ENCODE assay signal across 25 cellular contexts in genomic region chr12:106601548-106601947, GRCh38. TPM values are rescaled to one million over a fixed set of nuclear protein-coding genes. Genes with fewer than 3 reads are reported as not detected.
A peak's percentile ranks its signal among the peaks of the same experiment; 100 is the strongest.
DNase-seq lines count a peak whose midpoint lies in the region; ATAC-seq, FAIRE-seq and TF ChIP-seq lines count a peak whose summit lies in the region.
"Had no signal": no experiment of that assay in that cellular context is flagged by ENCODE, and none has a peak within 500 bp of the region (broad histone marks: within the 10 kb centered on the region; RNA-seq: fewer than 3 reads in every experiment).

No MANE protein-coding gene starts in this region.

- CTCF ChIA-PET in H1 (lab: Charles Lee; ENCODE audit: partially characterized antibody): interaction anchor here (1.2 kb wide), 1 partner anchor 16 kb away, joined by 3 read pairs; no protein-coding TSS in a partner anchor

- no peak overlapping the region for H3K4ac ChIP-seq in H9 (ENCODE audit: low read depth, low read length)
- H3K4ac ChIP-seq in H1 (replicated peaks; ENCODE audit: insufficient read length, low read depth, low read length): no peak overlapping the region

- H2BK5ac ChIP-seq in H9 (ENCODE audit: insufficient read length, low read length) (no peak overlapping the region), H1 (ENCODE audit: low read depth, low read length) (peak overlapping the region; percentile 21; the same call in 1 of the 2 replicates)

- H2BK20ac ChIP-seq in H9 (ENCODE audit: low read depth, low read length, poor library complexity, severe bottlenecking) (no peak overlapping the region), H1 (ENCODE audit: low read length) (peak overlapping the region; percentile 51; the same call in 1 of the 2 replicates)

- no peaks in the 10 kb centered on the region for H4K20me1 ChIP-seq in H9 (ENCODE audit: control insufficient read depth, insufficient read depth, insufficient read length)
- no peaks in the 10 kb centered on the region for H4K20me1 ChIP-seq in H1 (replicated peaks in 1 of 2; ENCODE audit: control insufficient read depth in 1 of 2, insufficient read depth in 2 of 2, low read length in 2 of 2)
- H4K20me1 ChIP-seq: BLaER1 had no signal

- H3K4me1 Mint-ChIP-seq in H9 (peaks cover 17 to 19% of the 10 kb centered on the region in 2 experiments), neural crest cell (peaks cover 63% of the 10 kb centered on the region)

- H3K9me3 Mint-ChIP-seq in H9 (no peaks in the 10 kb centered on the region; a peak in 1 of 5 replicates), neural crest cell (no peaks in the 10 kb centered on the region)
- H3K9me3 Mint-ChIP-seq: CD4-positive, alpha-beta T cell had no signal

- H3K36me3 Mint-ChIP-seq in H9 (ENCODE audit: insufficient read depth in 1 of 3, low read depth in 3 of 3) (no peaks in the 10 kb centered on the region), neural crest cell (ENCODE audit: low read depth) (peaks cover 6% of the 10 kb centered on the region)

- no peak for TF ChIP-seq CTCF in H9 (conservative IDR thresholded peaks at IDR 0.05)
- no peak for TF ChIP-seq CTCF in H1 (IDR thresholded peaks at IDR 0.05; ENCODE audit: control extremely low read depth in 1 of 3, insufficient read depth in 1 of 3, low read depth in 1 of 3, low read length in 3 of 3)
- no peak for TF ChIP-seq CTCF in neural crest cell (conservative IDR thresholded peaks at IDR 0.05)
- TF ChIP-seq CTCF in left lung (IDR thresholded peaks at IDR 0.05): no peak

- H3K23me2 ChIP-seq in H9 (ENCODE audit: insufficient read length, low read depth, low read length, poor library complexity, severe bottlenecking) (no peaks in the 10 kb centered on the region), H1 (ENCODE audit: low read depth, low read length) (0 out of 2 replicates have a peak, but pooled peaks cover 4% of the 10 kb centered on the region)

- TF ChIP-seq RAD21 in H1 (IDR thresholded peaks at IDR 0.05 in 1 of 2, conservative IDR thresholded peaks at IDR 0.05 in 1 of 2; ENCODE audit: low read depth in 2 of 2, low read length in 2 of 2): no peak

- H2BK15ac ChIP-seq in H9 (ENCODE audit: low read depth, low read length): no peak overlapping the region
- H2BK15ac ChIP-seq in H1 (ENCODE audit: low read length): no peak overlapping the region

- H2BK120ac ChIP-seq in H9 (ENCODE audit: low read depth, low read length, poor library complexity, severe bottlenecking) (no peak overlapping the region), H1 (replicated peaks; ENCODE audit: low read depth, low read length) (no peak overlapping the region)

- H3K27ac Mint-ChIP-seq in H9: no peak overlapping the region
- peak overlapping the region; percentile 43 for H3K27ac Mint-ChIP-seq in neural crest cell (ENCODE audit: unreplicated experiment)
- H3K27ac Mint-ChIP-seq: CD4-positive, alpha-beta T cell had no signal

- H2AFZ ChIP-seq in H9 (ENCODE audit: low read length): no peak overlapping the region
- H2AFZ ChIP-seq in H1 (ENCODE audit: low read length): no peak overlapping the region

- no CpG with 5 or more reads among the region's 11 CpGs for WGBS in H9 (ENCODE audit: extremely low coverage, insufficient read length, low lambda C conversion rate)
- WGBS in H1 (ENCODE audit: extremely low coverage in 1 of 2, insufficient coverage in 1 of 2, insufficient read length in 1 of 2, insufficient replicate concordance in 2 of 2, low coverage in 1 of 2, low lambda C conversion rate in 2 of 2, missing lambda C conversion rate in 1 of 2), 2 experiments: 89% methylated on average over 11 of the region's 11 CpGs; no CpG with 5 or more reads in 1 of the 2 experiments

- H3K27me3 Mint-ChIP-seq in H9 (ENCODE audit: low read depth) (peaks cover 56% of the 10 kb centered on the region), neural crest cell (ENCODE audit: low read depth) (no peaks in the 10 kb centered on the region)

- H3K27ac ChIP-seq in H9 (ENCODE audit: insufficient read length, low read depth, low read length) (no peak overlapping the region), SJCRH30 (peak overlapping the region; percentile 45), H1 (ENCODE audit: low read depth, low read length) (no peak overlapping the region), left lung (no peak overlapping the region)
- H3K27ac ChIP-seq: BLaER1, SJSA1 had no signal

- H3K4me2 ChIP-seq in H9 (ENCODE audit: insufficient read depth, insufficient read length, low read length): no peak overlapping the region
- H3K4me2 ChIP-seq in H1 (ENCODE audit: insufficient read depth in 1 of 2, low read depth in 2 of 2, low read length in 2 of 2): no peak overlapping the region; a peak in 1 of 4 replicates
- H3K4me2 ChIP-seq: BLaER1 had no signal

- no peak overlapping the region for H4K91ac ChIP-seq in H9 (ENCODE audit: insufficient read length, low read depth, low read length)
- no peak overlapping the region for H4K91ac ChIP-seq in H1 (replicated peaks; ENCODE audit: insufficient read length, low read length)

- no peak for ATAC-seq in left lung
- ATAC-seq in HG02642 (IDR thresholded peaks at IDR 0.05; ENCODE audit: poor library complexity, unreplicated experiment): no peak

- H3K27me3 ChIP-seq in H9 (ENCODE audit: insufficient read depth, low read length): no peaks in the 10 kb centered on the region
- no peaks in the 10 kb centered on the region for H3K27me3 ChIP-seq in SJCRH30
- H3K27me3 ChIP-seq in H1 (replicated peaks in 1 of 4; ENCODE audit: control insufficient read depth in 3 of 4, extremely low read depth in 1 of 4, insufficient read depth in 3 of 4, low read length in 3 of 4): peaks cover 0 to 4% (median 0%) of the 10 kb centered on the region in 4 experiments; a peak in 1 of 7 replicates
- H3K27me3 ChIP-seq in left lung: peaks cover 0 to 23% of the 10 kb centered on the region in 2 donors
- H3K27me3 ChIP-seq: BLaER1 had no signal

- H4K8ac ChIP-seq in H9 (replicated peaks; ENCODE audit: insufficient read length, low read depth, low read length): no peak overlapping the region
- peak overlapping the region; percentile 46; the same call in 1 of the 2 replicates for H4K8ac ChIP-seq in H1 (ENCODE audit: extremely low read depth, insufficient read depth, low read length)

- H3K9me3 ChIP-seq in H9 (ENCODE audit: control insufficient read depth, low read depth, low read length) (no peaks in the 10 kb centered on the region), SJCRH30 (replicated peaks) (no peaks in the 10 kb centered on the region), H1 (ENCODE audit: insufficient read depth in 2 of 2, low read depth in 1 of 2, low read length in 1 of 2) (no peaks in the 10 kb centered on the region), left lung (no peaks in the 10 kb centered on the region)
- H3K9me3 ChIP-seq: BLaER1, SJSA1 had no signal

- no peak overlapping the region for H3T11ph ChIP-seq in H9 (ENCODE audit: low read length)

- H3K14ac ChIP-seq in H9 (ENCODE audit: insufficient read depth, low read length) (no peak overlapping the region), H1 (ENCODE audit: insufficient read length) (no peak overlapping the region)

- no peak overlapping the region for H4K5ac ChIP-seq in H9 (ENCODE audit: insufficient read length, low read depth, low read length)
- no peak overlapping the region for H4K5ac ChIP-seq in H1 (ENCODE audit: insufficient read length, low read depth, low read length)

- H3K4me3 Mint-ChIP-seq in H9: no peak overlapping the region
- H3K4me3 Mint-ChIP-seq in neural crest cell: peak overlapping the region; percentile 34
- H3K4me3 Mint-ChIP-seq: CD4-positive, alpha-beta T cell had no signal

- no peak overlapping the region for H3K56ac ChIP-seq in H9 (ENCODE audit: insufficient read length, low read depth, low read length)
- no peak overlapping the region for H3K56ac ChIP-seq in H1 (replicated peaks; ENCODE audit: insufficient read length, low read depth, low read length)

- FAIRE-seq in H1 (lab: Jason Lieb, UNC): no peak
- FAIRE-seq: G401.6, GM12892, RCC 7860 had no signal

- H3K9ac ChIP-seq in H9 (ENCODE audit: extremely low read depth, insufficient read length, low read length) (no peak overlapping the region), H1 (replicated peaks in 1 of 4; ENCODE audit: extremely low read depth in 1 of 4, low read depth in 3 of 4, low read length in 3 of 4) (no peak overlapping the region)
- H3K9ac ChIP-seq: BLaER1 had no signal

- H3K23ac ChIP-seq in H9 (ENCODE audit: insufficient read length, low read depth, low read length) (no peak overlapping the region), H1 (ENCODE audit: insufficient read length) (no peak overlapping the region)

- TF ChIP-seq POLR2A in H1 (IDR thresholded peaks at IDR 0.05; ENCODE audit: control extremely low read depth in 1 of 2, low read depth in 2 of 2, low read length in 2 of 2): no peak

- intact Hi-C loops in left lung (cut with DNase I): no loop called here

- H3K4me1 ChIP-seq in H9 (ENCODE audit: insufficient read depth, low read length): peaks cover 3% of the 10 kb centered on the region
- H3K4me1 ChIP-seq in SJCRH30: peaks cover 22% of the 10 kb centered on the region
- H3K4me1 ChIP-seq in H1 (replicated peaks in 1 of 4; ENCODE audit: control insufficient read depth in 3 of 4, insufficient read depth in 4 of 4, low read length in 3 of 4): peaks cover 6 to 13% (median 11%) of the 10 kb centered on the region in 4 experiments
- H3K4me1 ChIP-seq in left lung: no peaks in the 10 kb centered on the region
- H3K4me1 ChIP-seq: BLaER1, SJSA1 had no signal

- no peak overlapping the region for H2AK5ac ChIP-seq in H9 (ENCODE audit: insufficient read length, low read length)
- no peak overlapping the region for H2AK5ac ChIP-seq in H1 (ENCODE audit: low read depth, low read length)

- H3K79me2 ChIP-seq in H9 (ENCODE audit: insufficient read depth, low read length) (no peaks in the 10 kb centered on the region), H1 (ENCODE audit: control insufficient read depth in 1 of 2, insufficient read depth in 2 of 2, low read length in 2 of 2) (no peaks in the 10 kb centered on the region)

- DNase-seq in H9: peak; percentile 37
- DNase-seq in SJCRH30: peak; percentile 19 to 38
- DNase-seq in H1 (ENCODE audit: low read depth in 1 of 2, low spot score in 2 of 2): no peak
- no peak for DNase-seq in neural crest cell (ENCODE audit: low read depth, low spot score)
- no peak for DNase-seq in left lung
- DNase-seq in NCI-H1694 treated with DMSO at 0.1 percent for 48 hours (lab: John Stamatoyannopoulos, UW): no peak
- DNase-seq: ACHN; CD4-positive, alpha-beta T cell; COR-L47; DMS153; HCEC 1CT; KG1; NCI-H1092; NCI-H1436; NCI-H2029 treated with DMSO at 0.1 percent for 48 hours; NCI-H226; NCI-H510A treated with DMSO at 0.1 percent for 48 hours had no signal

- TF ChIP-seq EP300 in H1 (IDR thresholded peaks at IDR 0.05; ENCODE audit: borderline replicate concordance in 1 of 2, low read depth in 2 of 2, low read length in 2 of 2): no peak

- POLR2A ChIA-PET in H1 (lab: Charles Lee; ENCODE audit: partially characterized antibody): no interaction called here

- H3K36me3 ChIP-seq in SJCRH30 (no peaks in the 10 kb centered on the region), H1 (ENCODE audit: control insufficient read depth in 2 of 4, insufficient read depth in 4 of 4, low read length in 3 of 4) (no peaks in the 10 kb centered on the region), left lung (no peaks in the 10 kb centered on the region)
- H3K36me3 ChIP-seq: BLaER1, SJSA1 had no signal

- H3K79me1 ChIP-seq in H9 (ENCODE audit: insufficient read depth, low read depth, low read length, poor library complexity, severe bottlenecking): no peaks in the 10 kb centered on the region
- no peaks in the 10 kb centered on the region for H3K79me1 ChIP-seq in H1 (ENCODE audit: low read depth, low read length)

- H3K18ac ChIP-seq in H9 (ENCODE audit: insufficient read length, low read depth, low read length): peak overlapping the region; percentile 35
- H3K18ac ChIP-seq in H1 (ENCODE audit: extremely low read depth, low read length): 0 out of 2 replicates have a peak overlapping the region, but pooled peaks have one; percentile 24

- H2BK12ac ChIP-seq in H9 (ENCODE audit: insufficient read length, low read depth, low read length) (no peak overlapping the region), H1 (ENCODE audit: low read depth, low read length) (0 out of 2 replicates have a peak overlapping the region, but pooled peaks have one; percentile 21)

- H3K4me3 ChIP-seq in SJCRH30 (peak overlapping the region; percentile 24), H1 (ENCODE audit: extremely low read depth in 1 of 4, insufficient read depth in 2 of 4, low read depth in 3 of 4, low read length in 4 of 4) (no peak overlapping the region), left lung (no peak overlapping the region)
- H3K4me3 ChIP-seq: BLaER1, SJSA1 had no signal

RNA-seq across cellular contexts. Expression of gene RFX4, which starts 18.7 kb away (rescaled TPM):
- total RNA-seq in H9 (2021) (0.13 and 0.57 TPM in 2 replicates), neural crest cell (52.1 and 53.8 TPM in 2 replicates), left lung (under 1 TPM in 1 of 2 donors, not detected in 1; 0.09 TPM)
- total RNA-seq in SJCRH30 (2014; rRNA removed; shearing (Covaris generic)): 0.40 and 0.56 TPM in 2 replicates
- not detected in 2 replicates for total RNA-seq in H1 (2021; fragmentation: NEBNext Ultra II Directional; extraction: Animal tissue kit (Norgen Biotek cat#: 25700))
- 0.05 and 0.06 TPM in 2 replicates for polyA plus RNA-seq in H1 (2011; rRNA removed)
- 0.08 TPM for polyA plus RNA-seq in H1 (2011; cell fraction: cytosol; rRNA removed)
- polyA plus RNA-seq in H1 (2011; cell fraction: nucleus; rRNA removed): 0.09 TPM
- 0.10 to 0.17 TPM (median 0.12 TPM) in 4 replicates for polyA plus RNA-seq in H1 (2012, experiment 1 of 2)
- not detected for polyA plus RNA-seq in H1 (2012, experiment 2 of 2)
- 0.08 TPM for polyA plus RNA-seq in H1 (2013, experiment 1 of 2)
- polyA plus RNA-seq in H1 (2013, experiment 2 of 2): 0.04 TPM
- polyA minus RNA-seq in H1 (2011; rRNA and poly(A)+ RNA removed): 0.19 TPM in 1 of 2 replicates, not detected in the other
- not detected for polyA minus RNA-seq in H1 (2011; cell fraction: cytosol; rRNA and poly(A)+ RNA removed)
- polyA minus RNA-seq in H1 (2011; cell fraction: nucleus; rRNA and poly(A)+ RNA removed): 0.50 TPM
- total RNA-seq: CD4-positive, alpha-beta T cell; HT1080; OCI-LY7; SJSA1 had no signal

Comparison
In these comparisons a context has a peak if more than half of its experiments do, and no peak if none do; other contexts are left out.
1. DNase-seq: peak in H9 (single experiment) and SJCRH30 (2 of 2); none in H1 (0 of 2), neural crest cell (single experiment), left lung (0 of 2) and NCI-H1694 treated with DMSO at 0.1 percent for 48 hours (single experiment).
2. RNA of gene RFX4, which starts 18.7 kb away (total RNA-seq): 52.1 to 53.8 TPM in neural crest cell; 0.13 to 0.57 TPM in H9, 0.40 to 0.56 TPM in SJCRH30, not detected in H1 and 0.09 TPM in left lung; every median in the first group is over 10 times any median in the second.